ENCODE assay signal across 16 cellular contexts in genomic region chr11:114914231-114915005, GRCh38.
DNase-seq lines count a peak whose midpoint lies in the region; ATAC-seq and TF ChIP-seq lines count a peak whose summit lies in the region.
"Had no signal": no experiment of that assay in that cellular context is flagged by ENCODE, and none has a peak within 500 bp of the region (broad histone marks: within the 10 kb centered on the region; RNA-seq: fewer than 3 reads in every experiment).

No MANE protein-coding gene starts in this region.

- H3K9me3 Mint-ChIP-seq in natural killer cell treated with Interleukin-12 subunit alpha and Interleukin-12 subunit beta and Interleukin-15 and Interleukin-18, amount 100 ng/mL, for 72 hours = peaks cover 4% of the 10 kb centered on the region
- H3K9me3 Mint-ChIP-seq in natural killer cell = peaks cover 2 to 5% of the 10 kb centered on the region in 2 donors
- H3K9me3 Mint-ChIP-seq in stimulated activated memory B cell treated with anti-CD40 and anti-IgM and Interleukin-4, amounts not matched to agents 10 μg/mL and 1 μg/mL and 100 μg/mL, for 72 hours = peaks cover 3% of the 10 kb centered on the region
- H3K9me3 Mint-ChIP-seq: CD8-positive, alpha-beta T cell; H9 had no signal

- TF ChIP-seq CTCF in natural killer cell (IDR thresholded peaks at IDR 0.05) = no peak

- intact Hi-C loops in natural killer cell (cut with micrococcal nuclease) = no loop called here

- no peak overlapping the region for H3K4me3 Mint-ChIP-seq in natural killer cell treated with Interleukin-12 subunit alpha and Interleukin-12 subunit beta and Interleukin-15 and Interleukin-18, amount 100 ng/mL, for 72 hours
- no peak overlapping the region for H3K4me3 Mint-ChIP-seq in natural killer cell
- H3K4me3 Mint-ChIP-seq in stimulated activated memory B cell treated with anti-CD40 and anti-IgM and Interleukin-4, amounts not matched to agents 10 μg/mL and 1 μg/mL and 100 μg/mL, for 72 hours = no peak overlapping the region
- H3K4me3 Mint-ChIP-seq: CD8-positive, alpha-beta T cell; H9 had no signal

- H3K27me3 Mint-ChIP-seq in natural killer cell treated with Interleukin-12 subunit alpha and Interleukin-12 subunit beta and Interleukin-15 and Interleukin-18, amount 100 ng/mL, for 72 hours = no peaks in the 10 kb centered on the region
- H3K27me3 Mint-ChIP-seq in natural killer cell (ENCODE audit: low read depth in 2 of 2) = no peaks in the 10 kb centered on the region
- no peaks in the 10 kb centered on the region for H3K27me3 Mint-ChIP-seq in stimulated activated memory B cell treated with anti-CD40 and anti-IgM and Interleukin-4, amounts not matched to agents 10 μg/mL and 1 μg/mL and 100 μg/mL, for 72 hours

- no peaks in the 10 kb centered on the region for H3K36me3 Mint-ChIP-seq in natural killer cell treated with Interleukin-12 subunit alpha and Interleukin-12 subunit beta and Interleukin-15 and Interleukin-18, amount 100 ng/mL, for 72 hours
- H3K36me3 Mint-ChIP-seq in natural killer cell = no peaks in the 10 kb centered on the region
- H3K36me3 Mint-ChIP-seq in stimulated activated memory B cell treated with anti-CD40 and anti-IgM and Interleukin-4, amounts not matched to agents 10 μg/mL and 1 μg/mL and 100 μg/mL, for 72 hours = no peaks in the 10 kb centered on the region
- H3K36me3 Mint-ChIP-seq: CD8-positive, alpha-beta T cell had no signal

- ATAC-seq in natural killer cell treated with Interleukin-12 subunit alpha and Interleukin-12 subunit beta and Interleukin-15 and Interleukin-18, amount 100 ng/mL, for 72 hours = peak; percentile 36 to 61
- no peak for ATAC-seq in natural killer cell
- peak; percentile 12 for ATAC-seq in stimulated activated memory B cell treated with anti-CD40 and anti-IgM and Interleukin-4, amounts not matched to agents 10 μg/mL and 1 μg/mL and 100 μg/mL, for 72 hours
- ATAC-seq in GM18870 (IDR thresholded peaks at IDR 0.05; ENCODE audit: unreplicated experiment) = no peak
- ATAC-seq: A549; CD8-positive, alpha-beta T cell had no signal

- no peak overlapping the region for H3K27ac Mint-ChIP-seq in natural killer cell treated with Interleukin-12 subunit alpha and Interleukin-12 subunit beta and Interleukin-15 and Interleukin-18, amount 100 ng/mL, for 72 hours
- H3K27ac Mint-ChIP-seq in natural killer cell = no peak overlapping the region
- no peak overlapping the region for H3K27ac Mint-ChIP-seq in stimulated activated memory B cell treated with anti-CD40 and anti-IgM and Interleukin-4, amounts not matched to agents 10 μg/mL and 1 μg/mL and 100 μg/mL, for 72 hours
- H3K27ac Mint-ChIP-seq: CD8-positive, alpha-beta T cell; H9 had no signal

- no peaks in the 10 kb centered on the region for H3K4me1 Mint-ChIP-seq in natural killer cell treated with Interleukin-12 subunit alpha and Interleukin-12 subunit beta and Interleukin-15 and Interleukin-18, amount 100 ng/mL, for 72 hours (ENCODE audit: low read depth in 2 of 2)
- H3K4me1 Mint-ChIP-seq in natural killer cell = no peaks in the 10 kb centered on the region
- H3K4me1 Mint-ChIP-seq in stimulated activated memory B cell treated with anti-CD40 and anti-IgM and Interleukin-4, amounts not matched to agents 10 μg/mL and 1 μg/mL and 100 μg/mL, for 72 hours = no peaks in the 10 kb centered on the region

- DNase-seq in DMS53 (lab: John Stamatoyannopoulos, UW) = peak; percentile 24
- no peak for DNase-seq in DMS53 treated with DMSO at 0.1 percent for 48 hours (lab: John Stamatoyannopoulos, UW; ENCODE audit: unreplicated experiment)
- DNase-seq in natural killer cell treated with Interleukin-12 subunit alpha and Interleukin-12 subunit beta and Interleukin-15 and Interleukin-18, amount 100 ng/mL, for 72 hours (ENCODE audit: low spot score) = no peak
- DNase-seq in natural killer cell = no peak
- peak; percentile 81 to 89 for DNase-seq in NCI-H526 (lab: John Stamatoyannopoulos, UW)
- DNase-seq in DMS79 (lab: John Stamatoyannopoulos, UW) = no peak
- DNase-seq: CD8-positive, alpha-beta T cell; COR-L47; DMS 273 treated with DMSO at 0.1 percent for 48 hours; DMS79 treated with DMSO at 0.1 percent for 48 hours; GF-D8; H9; IMR-90 had no signal

Comparison
In these comparisons a context has a peak if more than half of its experiments do, and no peak if none do; other contexts are left out.
1. DNase-seq: peak in DMS53 (single experiment) and NCI-H526 (2 of 2); none in DMS53 treated with DMSO at 0.1 percent for 48 hours (single experiment), natural killer cell treated with Interleukin-12 subunit alpha and Interleukin-12 subunit beta and Interleukin-15 and Interleukin-18, amount 100 ng/mL, for 72 hours (single experiment), natural killer cell (single experiment) and DMS79 (single experiment).
2. ATAC-seq: peak in natural killer cell treated with Interleukin-12 subunit alpha and Interleukin-12 subunit beta and Interleukin-15 and Interleukin-18, amount 100 ng/mL, for 72 hours (2 of 2) and stimulated activated memory B cell treated with anti-CD40 and anti-IgM and Interleukin-4, amounts not matched to agents 10 μg/mL and 1 μg/mL and 100 μg/mL, for 72 hours (single experiment); none in natural killer cell (0 of 3) and GM18870 (single experiment).